ENCODE assay signal across 18 cellular contexts in the genomic region with DNA sequence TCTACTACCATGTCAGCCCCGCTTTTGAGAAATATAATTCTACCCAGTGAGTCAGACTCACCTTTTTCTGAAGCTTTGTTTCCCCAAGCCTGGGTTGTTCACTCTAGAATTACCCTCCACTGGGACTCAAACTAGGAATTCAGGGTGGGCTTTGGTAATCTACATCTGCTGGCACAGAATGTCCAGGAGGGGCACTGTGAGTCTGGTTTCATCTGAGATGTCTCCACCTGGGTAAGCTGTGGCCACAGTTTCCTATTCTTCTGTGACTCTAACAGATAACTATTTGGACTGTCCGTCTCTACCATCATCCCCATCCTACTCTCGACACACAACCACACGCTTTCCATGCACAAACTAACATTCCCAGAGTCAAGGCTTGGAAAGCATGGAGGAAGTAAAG.
DNase-seq lines count a peak whose midpoint lies in the region; ATAC-seq and TF ChIP-seq lines count a peak whose summit lies in the region.
"Had no signal": no experiment of that assay in that cellular context is flagged by ENCODE, and none has a peak within 500 bp of the region (broad histone marks: within the 10 kb centered on the region; RNA-seq: fewer than 3 reads in every experiment).

No MANE protein-coding gene starts in this region.

- no peak overlapping the region for H2BK120ac ChIP-seq in H9 (ENCODE audit: low read depth, low read length, poor library complexity, severe bottlenecking)

- no peak overlapping the region for H2BK15ac ChIP-seq in H9 (ENCODE audit: low read depth, low read length)

- H4K5ac ChIP-seq in H9 (ENCODE audit: insufficient read length, low read depth, low read length), result no peak overlapping the region

- no peak overlapping the region for H2BK12ac ChIP-seq in H9 (ENCODE audit: insufficient read length, low read depth, low read length)

- intact Hi-C loops in thyroid gland (cut with DNase I), result no loop called here

- H3K56ac ChIP-seq in H9 (ENCODE audit: insufficient read length, low read depth, low read length), result no peak overlapping the region

- no peaks in the 10 kb centered on the region for H3K79me1 ChIP-seq in H9 (ENCODE audit: insufficient read depth, low read depth, low read length, poor library complexity, severe bottlenecking)

- WGBS in H9 (ENCODE audit: extremely low coverage, insufficient read length, low lambda C conversion rate), result no CpG with 5 or more reads among the region's 4 CpGs
- WGBS in thyroid gland, 2 donors, result 93 to 97% methylated on average over 4 of the region's 4 CpGs

- H3K9me3 ChIP-seq in H9 (ENCODE audit: control insufficient read depth, low read depth, low read length) (no peaks in the 10 kb centered on the region), thyroid gland (no peaks in the 10 kb centered on the region)
- H3K9me3 ChIP-seq: BLaER1 had no signal

- H3K23me2 ChIP-seq in H9 (ENCODE audit: insufficient read length, low read depth, low read length, poor library complexity, severe bottlenecking), result no peaks in the 10 kb centered on the region

- H3K9me3 Mint-ChIP-seq in H9 (no peaks in the 10 kb centered on the region), WTC11 (no peaks in the 10 kb centered on the region), progenitor cell of endocrine pancreas (ENCODE audit: low read depth) (peaks cover 12% of the 10 kb centered on the region)
- H3K9me3 Mint-ChIP-seq: IgD-negative memory B cell had no signal

- no peaks in the 10 kb centered on the region for H3K79me2 ChIP-seq in H9 (ENCODE audit: insufficient read depth, low read length)

- H3K27me3 Mint-ChIP-seq in H9 (ENCODE audit: low read depth) (no peaks in the 10 kb centered on the region), WTC11 (ENCODE audit: low read depth) (no peaks in the 10 kb centered on the region), progenitor cell of endocrine pancreas (no peaks in the 10 kb centered on the region)

- no peak overlapping the region for H3K9ac ChIP-seq in H9 (ENCODE audit: extremely low read depth, insufficient read length, low read length)
- H3K9ac ChIP-seq: BLaER1 had no signal

- H3K27ac ChIP-seq in H9 (ENCODE audit: insufficient read length, low read depth, low read length), result no peak overlapping the region
- H3K27ac ChIP-seq in thyroid gland, result no peak overlapping the region
- H3K27ac ChIP-seq: BLaER1 had no signal

- POLR2A ChIA-PET in WTC11 (lab: Charles Lee), result no interaction called here

- no peak overlapping the region for H2BK20ac ChIP-seq in H9 (ENCODE audit: low read depth, low read length, poor library complexity, severe bottlenecking)

- no peak overlapping the region for H3K4me3 Mint-ChIP-seq in H9
- no peak overlapping the region for H3K4me3 Mint-ChIP-seq in WTC11
- no peak overlapping the region for H3K4me3 Mint-ChIP-seq in progenitor cell of endocrine pancreas (ENCODE audit: low read depth)
- H3K4me3 Mint-ChIP-seq: CD14-positive monocyte; CD4-positive, alpha-beta memory T cell; HFFc6; IgD-negative memory B cell had no signal

- DNase-seq in H9, result no peak
- DNase-seq in WTC11 (ENCODE audit: low spot score), result no peak
- DNase-seq in epithelial cell of proximal tubule (ENCODE audit: low read depth), result no peak
- DNase-seq in progenitor cell of endocrine pancreas (ENCODE audit: low spot score, unreplicated experiment), result no peak
- no peak for DNase-seq in GF-D8 (lab: John Stamatoyannopoulos, UW)
- DNase-seq in thyroid gland, result no peak
- no peak for DNase-seq in AML-193 (lab: John Stamatoyannopoulos, UW)
- DNase-seq: ACHN; CD4-positive, alpha-beta memory T cell; DMS153; DMS79 treated with DMSO at 0.1 percent for 48 hours; HFFc6; KG1 had no signal

- no peak overlapping the region for H3K4me2 ChIP-seq in H9 (ENCODE audit: insufficient read depth, insufficient read length, low read length)
- H3K4me2 ChIP-seq: BLaER1 had no signal

- CTCF ChIA-PET in WTC11 (lab: Charles Lee), result interaction anchor here (1.6 kb wide), 1 partner anchor 55 kb away, joined by 6 read pairs; no protein-coding TSS in a partner anchor

- H3K4me1 ChIP-seq in H9 (ENCODE audit: insufficient read depth, low read length) (peaks cover 11% of the 10 kb centered on the region), thyroid gland (no peaks in the 10 kb centered on the region)
- H3K4me1 ChIP-seq: BLaER1 had no signal

- no peak overlapping the region for H2BK5ac ChIP-seq in H9 (ENCODE audit: insufficient read length, low read length)

- H3K14ac ChIP-seq in H9 (ENCODE audit: insufficient read depth, low read length), result no peak overlapping the region

- no peak overlapping the region for H2AFZ ChIP-seq in H9 (ENCODE audit: low read length)

- H4K8ac ChIP-seq in H9 (replicated peaks; ENCODE audit: insufficient read length, low read depth, low read length), result no peak overlapping the region

- ATAC-seq in WTC11, result no peak
- ATAC-seq: GM12878, HCT116 had no signal

- H3K4me1 Mint-ChIP-seq in H9 (peaks cover 45 to 57% of the 10 kb centered on the region in 2 experiments), WTC11 (peaks cover 57% of the 10 kb centered on the region), progenitor cell of endocrine pancreas (ENCODE audit: low read depth) (peaks cover 42% of the 10 kb centered on the region)
- H3K4me1 Mint-ChIP-seq: CD14-positive monocyte; CD4-positive, alpha-beta memory T cell; IgD-negative memory B cell had no signal

- no peaks in the 10 kb centered on the region for H3K36me3 ChIP-seq in thyroid gland
- H3K36me3 ChIP-seq: BLaER1 had no signal

- H4K20me1 ChIP-seq in H9 (ENCODE audit: control insufficient read depth, insufficient read depth, insufficient read length), result no peaks in the 10 kb centered on the region
- H4K20me1 ChIP-seq: BLaER1 had no signal

- no peak overlapping the region for H4K91ac ChIP-seq in H9 (ENCODE audit: insufficient read length, low read depth, low read length)

- H3K36me3 Mint-ChIP-seq in H9 (ENCODE audit: insufficient read depth in 1 of 3, low read depth in 3 of 3) (peaks cover 0 to 6% (median 2%) of the 10 kb centered on the region in 3 experiments; a peak in 2 of 7 replicates), WTC11 (no peaks in the 10 kb centered on the region), progenitor cell of endocrine pancreas (ENCODE audit: insufficient read depth) (peaks cover 6% of the 10 kb centered on the region)
- H3K36me3 Mint-ChIP-seq: CD14-positive monocyte; CD4-positive, alpha-beta memory T cell; IgD-negative memory B cell had no signal

- H2AK5ac ChIP-seq in H9 (ENCODE audit: insufficient read length, low read length), result no peak overlapping the region

- no peak overlapping the region for H3K23ac ChIP-seq in H9 (ENCODE audit: insufficient read length, low read depth, low read length)

- no peaks in the 10 kb centered on the region for H3K27me3 ChIP-seq in H9 (ENCODE audit: insufficient read depth, low read length)
- H3K27me3 ChIP-seq in thyroid gland, result no peaks in the 10 kb centered on the region
- H3K27me3 ChIP-seq: BLaER1 had no signal

- TF ChIP-seq CTCF in H9 (conservative IDR thresholded peaks at IDR 0.05), result 0 out of 3 replicates have a peak, but pooled peaks have one; percentile 22
- no peak for TF ChIP-seq CTCF in WTC11 (IDR thresholded peaks at IDR 0.05)
- TF ChIP-seq CTCF in epithelial cell of proximal tubule (conservative IDR thresholded peaks at IDR 0.05; ENCODE audit: low read depth, low read length), result peak; percentile 11
- TF ChIP-seq CTCF in progenitor cell of endocrine pancreas (IDR thresholded peaks at IDR 0.05; ENCODE audit: unreplicated experiment), result no peak
- TF ChIP-seq CTCF in thyroid gland (IDR thresholded peaks at IDR 0.05), result no peak

- H3K18ac ChIP-seq in H9 (ENCODE audit: insufficient read length, low read depth, low read length), result no peak overlapping the region

- H3K27ac Mint-ChIP-seq in H9 (peak overlapping the region in 2 of 3 experiments; percentile 10 to 14; a peak in 4 of 7 replicates), WTC11 (peak overlapping the region; percentile 29; the same call in 1 of the 2 replicates), progenitor cell of endocrine pancreas (peak overlapping the region; percentile 13)
- H3K27ac Mint-ChIP-seq: CD14-positive monocyte; CD4-positive, alpha-beta memory T cell; HFFc6; IgD-negative memory B cell had no signal

- no peak for TF ChIP-seq POLR2A in thyroid gland (IDR thresholded peaks at IDR 0.05)

- no peak overlapping the region for H3K4ac ChIP-seq in H9 (ENCODE audit: low read depth, low read length)

- H3K4me3 ChIP-seq in epithelial cell of proximal tubule (ENCODE audit: low read depth, low read length) (no peak overlapping the region), thyroid gland (replicated peaks in 1 of 3) (no peak overlapping the region)
- H3K4me3 ChIP-seq: BLaER1, GM12878 had no signal

- H3T11ph ChIP-seq in H9 (ENCODE audit: low read length), result no peak overlapping the region

TF ChIP-seq in WTC11, 78 proteins besides CTCF, POLR2A, EP300 and RAD21 (continues in another document):
- TF ChIP-seq JUN (CRISPR knock-in tag; IDR thresholded peaks at IDR 0.05) (no peak), ZBTB21 (CRISPR knock-in tag; IDR thresholded peaks at IDR 0.05; ENCODE audit: borderline replicate concordance) (no peak), FOXK1 (CRISPR knock-in tag; IDR thresholded peaks at IDR 0.05) (no peak), MXD4 (CRISPR knock-in tag; IDR thresholded peaks at IDR 0.05; ENCODE audit: borderline replicate concordance) (no peak), ZNF396 (CRISPR knock-in tag; IDR thresholded peaks at IDR 0.05; ENCODE audit: borderline replicate concordance) (no peak), PRRX2 (CRISPR knock-in tag; IDR thresholded peaks at IDR 0.05) (no peak)
- TF ChIP-seq, protein P1, sequence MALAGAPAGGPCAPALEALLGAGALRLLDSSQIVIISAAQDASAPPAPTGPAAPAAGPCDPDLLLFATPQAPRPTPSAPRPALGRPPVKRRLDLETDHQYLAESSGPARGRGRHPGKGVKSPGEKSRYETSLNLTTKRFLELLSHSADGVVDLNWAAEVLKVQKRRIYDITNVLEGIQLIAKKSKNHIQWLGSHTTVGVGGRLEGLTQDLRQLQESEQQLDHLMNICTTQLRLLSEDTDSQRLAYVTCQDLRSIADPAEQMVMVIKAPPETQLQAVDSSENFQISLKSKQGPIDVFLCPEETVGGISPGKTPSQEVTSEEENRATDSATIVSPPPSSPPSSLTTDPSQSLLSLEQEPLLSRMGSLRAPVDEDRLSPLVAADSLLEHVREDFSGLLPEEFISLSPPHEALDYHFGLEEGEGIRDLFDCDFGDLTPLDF (CRISPR knock-in tag; IDR thresholded peaks at IDR 0.05), result no peak
- TF ChIP-seq, protein P2, sequence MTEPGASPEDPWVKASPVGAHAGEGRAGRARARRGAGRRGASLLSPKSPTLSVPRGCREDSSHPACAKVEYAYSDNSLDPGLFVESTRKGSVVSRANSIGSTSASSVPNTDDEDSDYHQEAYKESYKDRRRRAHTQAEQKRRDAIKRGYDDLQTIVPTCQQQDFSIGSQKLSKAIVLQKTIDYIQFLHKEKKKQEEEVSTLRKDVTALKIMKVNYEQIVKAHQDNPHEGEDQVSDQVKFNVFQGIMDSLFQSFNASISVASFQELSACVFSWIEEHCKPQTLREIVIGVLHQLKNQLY (CRISPR knock-in tag; IDR thresholded peaks at IDR 0.05), result no peak

Comparison
In these comparisons a context has a peak if more than half of its experiments do, and no peak if none do; other contexts are left out.
1. CTCF ChIP-seq: peak in H9 (single experiment) and epithelial cell of proximal tubule (single experiment); none in WTC11 (single experiment), progenitor cell of endocrine pancreas (single experiment) and thyroid gland (0 of 6).
2. Peak in every context shown above with its lines, with median percentiles within 50 percentile points of each other: H3K27ac Mint-ChIP-seq.